In the genomic region with DNA sequence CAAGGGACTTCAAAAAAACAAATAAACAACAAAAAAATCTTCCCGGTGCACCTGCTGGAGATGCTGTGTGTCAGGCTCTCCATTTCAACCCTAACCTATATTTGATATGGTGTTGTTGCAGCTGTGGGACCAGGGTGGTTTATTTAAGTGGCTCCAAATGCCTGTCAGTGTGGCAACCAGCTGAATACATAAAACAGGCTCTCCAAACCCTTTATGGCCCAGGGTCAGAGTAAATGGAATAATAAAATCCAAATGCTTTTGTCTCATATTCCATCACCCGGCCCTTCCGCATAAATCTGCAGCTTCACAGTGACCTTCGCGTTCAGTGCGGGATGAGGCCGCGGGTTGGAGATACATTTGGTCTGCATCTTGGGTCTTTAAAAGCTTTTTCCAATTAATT, we compare ENCODE assay signal across 27 cellular contexts.
DNase-seq lines count a peak whose midpoint lies in the region; TF ChIP-seq lines count a peak whose summit lies in the region.
"Had no signal": no experiment of that assay in that cellular context is flagged by ENCODE, and none has a peak within 500 bp of the region (broad histone marks: within the 10 kb centered on the region; RNA-seq: fewer than 3 reads in every experiment).

No MANE protein-coding gene starts in this region.

- CTCF ChIA-PET in HEK293T (lab: Yijun Ruan, JAX): no interaction called here

- no peak for TF ChIP-seq POLR2A in vagina (IDR thresholded peaks at IDR 0.05)

- peaks cover 20% of the 10 kb centered on the region for H3K36me3 Mint-ChIP-seq in nephron progenitor cell (ENCODE audit: low read depth)
- H3K36me3 Mint-ChIP-seq: T-cell had no signal

- POLR2A ChIA-PET in HEK293T (lab: Yijun Ruan, JAX): no interaction called here

- peak overlapping the region; percentile 68 for H3K27ac Mint-ChIP-seq in nephron progenitor cell
- H3K27ac Mint-ChIP-seq: activated CD8-positive, alpha-beta T cell treated with anti-CD3 and anti-CD28 coated beads, Interleukin-2, amount 10 ng/mL, durations not matched to agents 7 days and 5 days; activated T-helper 17 cell treated with anti-CD3 and anti-CD28 coated beads, Interleukin-2, amount 50 U/mL, for 72 hours; CD8-positive, alpha-beta memory T cell; T-cell had no signal

- H3K4me1 ChIP-seq in vagina: no peaks in the 10 kb centered on the region
- H3K4me1 ChIP-seq: body of pancreas, Peyer's patch, testis had no signal

- intact Hi-C loops in vagina (cut with DNase I): no loop called here

- TF ChIP-seq CTCF in nephron progenitor cell (IDR thresholded peaks at IDR 0.05) (no peak), vagina (IDR thresholded peaks at IDR 0.05) (no peak)

- H3K4me3 ChIP-seq in vagina: no peak overlapping the region
- H3K4me3 ChIP-seq: body of pancreas, GM12878, Peyer's patch, testis had no signal

- no peaks in the 10 kb centered on the region for H3K27me3 Mint-ChIP-seq in nephron progenitor cell (ENCODE audit: low read depth, poor library complexity)
- H3K27me3 Mint-ChIP-seq: activated T-helper 17 cell treated with anti-CD3 and anti-CD28 coated beads, Interleukin-2, amount 50 U/mL, for 72 hours had no signal

- H3K27me3 ChIP-seq in vagina: no peaks in the 10 kb centered on the region
- H3K27me3 ChIP-seq: body of pancreas, Peyer's patch, testis had no signal

- peaks cover 50% of the 10 kb centered on the region for H3K4me1 Mint-ChIP-seq in nephron progenitor cell
- H3K4me1 Mint-ChIP-seq: activated T-helper 17 cell treated with anti-CD3 and anti-CD28 coated beads, Interleukin-2, amount 50 U/mL, for 72 hours; CD8-positive, alpha-beta memory T cell; central memory CD8-positive, alpha-beta T cell had no signal

- no peaks in the 10 kb centered on the region for H3K9me3 ChIP-seq in vagina
- H3K9me3 ChIP-seq: body of pancreas, Peyer's patch, testis had no signal

- H3K4me3 Mint-ChIP-seq in nephron progenitor cell: no peak overlapping the region
- H3K4me3 Mint-ChIP-seq: activated CD8-positive, alpha-beta T cell treated with anti-CD3 and anti-CD28 coated beads, Interleukin-2, amount 10 ng/mL, durations not matched to agents 7 days and 5 days; activated T-helper 17 cell treated with anti-CD3 and anti-CD28 coated beads, Interleukin-2, amount 50 U/mL, for 72 hours; CD8-positive, alpha-beta memory T cell; central memory CD8-positive, alpha-beta T cell; T-cell had no signal

- no peak for DNase-seq in HEK293T (ENCODE audit: extremely low spot score)
- peak; percentile 59 to 80 for DNase-seq in NCI-H187 (lab: John Stamatoyannopoulos, UW)
- DNase-seq in NCI-H510A (lab: John Stamatoyannopoulos, UW): peak; percentile 51
- DNase-seq in nephron progenitor cell: no peak
- no peak for DNase-seq in activated effector memory CD4-positive, alpha-beta T cell treated with Interleukin-2 at 50 U/mL for 16 hours
- no peak for DNase-seq in vagina (ENCODE audit: extremely low spot score in 2 of 2)
- DNase-seq in HUDEP-2 (lab: John Stamatoyannopoulos, UW; ENCODE audit: unreplicated experiment in 76 of 76): no peak
- DNase-seq: ACHN; activated CD4-positive, alpha-beta T cell treated with anti-CD3 and anti-CD28 coated beads for 4 hours; activated CD8-positive, alpha-beta T cell treated with anti-CD3 and anti-CD28 coated beads, Interleukin-2, amount 10 ng/mL, durations not matched to agents 7 days and 5 days; activated naive CD4-positive, alpha-beta T cell treated with anti-CD3 and anti-CD28 coated beads, Interleukin-2, amount 50 U/mL, for 16 hours; body of pancreas; CD8-positive, alpha-beta memory T cell; erythroblast; Kasumi-1; NCI-H1930; NCI-H526 treated with DMSO at 0.1 percent for 48 hours; Peyer's patch; right cardiac atrium; stimulated activated CD4-positive, alpha-beta T cell treated with anti-CD3 and anti-CD28 coated beads, Interleukin-1b, Interleukin-23, amount 100 ng/mL, for 48 hours; stimulated activated naive CD4-positive, alpha-beta T cell treated with Interleukin-2 at 50 U/mL for 16 hours; T-cell; testis; WERI-Rb-1 had no signal

- peaks cover 21% of the 10 kb centered on the region for H3K9me3 Mint-ChIP-seq in nephron progenitor cell

- H3K27ac ChIP-seq in vagina: no peak overlapping the region
- H3K27ac ChIP-seq: body of pancreas, Peyer's patch, testis, WERI-Rb-1 had no signal

- H3K36me3 ChIP-seq in vagina: no peaks in the 10 kb centered on the region
- H3K36me3 ChIP-seq: Peyer's patch, WERI-Rb-1 had no signal

TF ChIP-seq in HEK293T, 16 proteins besides CTCF, POLR2A, EP300 and RAD21:
- no peak for TF ChIP-seq BHLHE40 (IDR thresholded peaks at IDR 0.05; ENCODE audit: borderline replicate concordance)
- TF ChIP-seq, protein P1, sequence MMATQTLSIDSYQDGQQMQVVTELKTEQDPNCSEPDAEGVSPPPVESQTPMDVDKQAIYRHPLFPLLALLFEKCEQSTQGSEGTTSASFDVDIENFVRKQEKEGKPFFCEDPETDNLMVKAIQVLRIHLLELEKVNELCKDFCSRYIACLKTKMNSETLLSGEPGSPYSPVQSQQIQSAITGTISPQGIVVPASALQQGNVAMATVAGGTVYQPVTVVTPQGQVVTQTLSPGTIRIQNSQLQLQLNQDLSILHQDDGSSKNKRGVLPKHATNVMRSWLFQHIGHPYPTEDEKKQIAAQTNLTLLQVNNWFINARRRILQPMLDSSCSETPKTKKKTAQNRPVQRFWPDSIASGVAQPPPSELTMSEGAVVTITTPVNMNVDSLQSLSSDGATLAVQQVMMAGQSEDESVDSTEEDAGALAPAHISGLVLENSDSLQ (IDR thresholded peaks at IDR 0.05): peak; percentile 29; the same call in 1 of the 2 replicates

Comparison
In these comparisons a context has a peak if more than half of its experiments do, and no peak if none do; other contexts are left out.
1. DNase-seq: peak in NCI-H187 (2 of 2) and NCI-H510A (single experiment); none in HEK293T (single experiment), nephron progenitor cell (single experiment), activated effector memory CD4-positive, alpha-beta T cell treated with Interleukin-2 at 50 U/mL for 16 hours (single experiment), vagina (0 of 2) and HUDEP-2 (0 of 76).